In the genomic region with DNA sequence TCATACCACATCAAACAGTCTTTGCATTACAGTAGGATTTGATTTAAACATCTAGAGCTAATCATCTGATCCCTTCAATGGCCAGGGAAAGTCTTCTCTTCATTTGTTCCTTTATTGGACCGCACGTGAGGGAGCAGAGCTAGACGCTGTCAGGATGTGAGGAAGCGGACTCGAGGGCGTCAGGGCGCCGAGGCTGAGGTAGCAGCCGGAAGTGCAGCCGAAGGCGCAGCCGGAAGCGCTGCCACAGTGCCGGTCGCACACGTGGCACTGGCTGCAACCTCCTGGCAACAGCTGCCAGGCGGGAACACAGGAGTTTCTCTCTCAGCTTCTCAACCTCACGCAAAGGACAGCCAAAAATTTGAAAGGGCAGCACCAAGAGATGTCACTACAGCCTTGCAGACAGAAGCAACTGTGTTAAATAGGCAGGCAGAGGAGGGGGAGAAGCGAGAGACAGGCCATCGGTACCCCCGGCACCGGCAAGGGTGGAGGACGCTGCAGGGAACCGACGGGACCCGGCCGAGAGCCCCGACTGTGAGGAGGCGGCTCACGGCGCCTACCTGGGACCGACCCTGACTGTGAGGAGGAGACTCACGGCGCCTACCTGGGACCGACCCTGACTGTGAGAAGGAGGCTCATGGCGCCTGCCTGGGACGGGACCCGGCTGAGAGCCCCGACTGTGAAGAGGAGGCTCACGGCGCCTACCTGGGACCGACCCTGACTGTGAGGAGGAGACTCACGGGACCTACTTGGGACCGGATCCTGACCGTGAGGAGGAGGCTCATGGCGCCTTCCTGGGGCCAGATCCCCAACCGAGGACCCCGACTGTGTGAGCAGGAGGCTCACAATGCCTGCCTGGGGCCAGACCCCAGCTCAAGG, we compare ENCODE assay signal across 20 cellular contexts. TPM values are rescaled to one million over a fixed set of nuclear protein-coding genes. Genes with fewer than 3 reads are reported as not detected.
DNase-seq lines count a peak whose midpoint lies in the region; ATAC-seq, FAIRE-seq and TF ChIP-seq lines count a peak whose summit lies in the region.
"Had no signal": no experiment of that assay in that cellular context is flagged by ENCODE, and none has a peak within 500 bp of the region (broad histone marks: within the 10 kb centered on the region; RNA-seq: fewer than 3 reads in every experiment).

No MANE protein-coding gene starts in this region.

- H3K9me3 Mint-ChIP-seq in CD8-positive, alpha-beta memory T cell, result peaks cover 0 to 4% (median 0%) of the 10 kb centered on the region in 5 donors
- H3K9me3 Mint-ChIP-seq in natural killer cell treated with Interleukin-12 subunit alpha and Interleukin-12 subunit beta and Interleukin-15 and Interleukin-18, amount 100 ng/mL, for 72 hours, result no peaks in the 10 kb centered on the region
- H3K9me3 Mint-ChIP-seq: memory B cell, type B pancreatic cell had no signal

- no peaks in the 10 kb centered on the region for H3K79me2 ChIP-seq in K562 (ENCODE audit: control insufficient read depth, insufficient read depth, low read length)

- peak overlapping the region in 4 of 7 donors; percentile 45 to 88 (median 66) for H3K4me3 Mint-ChIP-seq in CD8-positive, alpha-beta memory T cell
- peak overlapping the region; percentile 56 for H3K4me3 Mint-ChIP-seq in natural killer cell treated with Interleukin-12 subunit alpha and Interleukin-12 subunit beta and Interleukin-15 and Interleukin-18, amount 100 ng/mL, for 72 hours
- H3K4me3 Mint-ChIP-seq: CD14-positive monocyte, memory B cell, type B pancreatic cell had no signal

- H3K27me3 ChIP-seq in BLaER1 treated with 17β-estradiol and CSF1 and Interleukin-3, amounts not matched to agents 10 nM and 100 nM, result 0 out of 22 replicates have a peak, but pooled peaks cover 0 to 5% (median 0%) of the 10 kb centered on the region in 11 experiments
- H3K27me3 ChIP-seq in CD8-positive, alpha-beta memory T cell (ENCODE audit: insufficient read depth, low read length, poor library complexity, severe bottlenecking), result no peaks in the 10 kb centered on the region
- peaks cover 60 to 82% of the 10 kb centered on the region in 2 experiments for H3K27me3 ChIP-seq in K562 (ENCODE audit: control insufficient read depth in 2 of 2, insufficient read depth in 2 of 2, low read length in 2 of 2)
- H3K27me3 ChIP-seq: breast epithelium had no signal

- CTCF ChIA-PET in CD8-positive, alpha-beta memory T cell (lab: Charles Lee), result interaction anchor here (0.6 kb wide), 1 partner anchor 31 kb away, joined by 3 read pairs; no protein-coding TSS in a partner anchor
- CTCF ChIA-PET in K562 (lab: Yijun Ruan, JAX; ENCODE audit: low intra/inter-chr PET ratio), result no interaction called here

- H3K9me1 ChIP-seq in K562 (ENCODE audit: control insufficient read depth, insufficient read depth, low read length), result no peaks in the 10 kb centered on the region

- peak overlapping the region; percentile 60 for H2AFZ ChIP-seq in K562 (ENCODE audit: low read depth, low read length)

- H3K4me1 Mint-ChIP-seq in CD8-positive, alpha-beta memory T cell, result peaks cover 4 to 6% (median 5%) of the 10 kb centered on the region in 3 donors
- peaks cover 0 to 4% of the 10 kb centered on the region in 2 donors for H3K4me1 Mint-ChIP-seq in natural killer cell treated with Interleukin-12 subunit alpha and Interleukin-12 subunit beta and Interleukin-15 and Interleukin-18, amount 100 ng/mL, for 72 hours (ENCODE audit: low read depth in 2 of 2)
- H3K4me1 Mint-ChIP-seq: memory B cell had no signal

- no peak for FAIRE-seq in K562 (lab: Jason Lieb, UNC)

- POLR2A ChIA-PET in CD8-positive, alpha-beta memory T cell (lab: Charles Lee), result no interaction called here
- POLR2A ChIA-PET in K562 (lab: Yijun Ruan, JAX), result interaction anchor here (1.0 kb wide), 1 partner anchor 187 kb away, joined by 4 read pairs; no protein-coding TSS in a partner anchor

- TF ChIP-seq CTCF in K562 (IDR thresholded peaks at IDR 0.05 in 2 of 3, conservative IDR thresholded peaks at IDR 0.05 in 1 of 3; ENCODE audit: insufficient read depth in 2 of 3, low read depth in 1 of 3, low read length in 3 of 3), result no peak
- TF ChIP-seq CTCF in lower leg skin (IDR thresholded peaks at IDR 0.05), result no peak

- DNase-seq in CD8-positive, alpha-beta memory T cell, result peak in 1 of 5 donors; percentile 6
- DNase-seq in K562 (ENCODE audit: extremely low read depth in 1 of 4, low spot score in 3 of 4) (peak in 1 of 4 experiments; percentile 31), lower leg skin (ENCODE audit: low spot score in 2 of 2) (no peak), NCI-H2196 (lab: John Stamatoyannopoulos, UW; ENCODE audit: unreplicated experiment) (no peak), UCSD-AML1 (lab: John Stamatoyannopoulos, UW; ENCODE audit: unreplicated experiment) (no peak)
- DNase-seq in natural killer cell treated with Interleukin-12 subunit alpha and Interleukin-12 subunit beta and Interleukin-15 and Interleukin-18, amount 100 ng/mL, for 72 hours (ENCODE audit: low spot score), result peak; percentile 54
- DNase-seq: activated CD4-positive, CD25-positive, alpha-beta regulatory T cell treated with anti-CD3 and anti-CD28 coated beads, Interleukin-2, amount 50 U/mL, for 72 hours; activated gamma-delta T cell treated with Interleukin-2 at 50 U/mL for 16 hours; foreskin fibroblast; GF-D8; NCI-H187; NCI-H526 treated with DMSO at 0.1 percent for 48 hours; occipital lobe had no signal

- H3K36me3 Mint-ChIP-seq in CD8-positive, alpha-beta memory T cell, result no peaks in the 10 kb centered on the region
- no peaks in the 10 kb centered on the region for H3K36me3 Mint-ChIP-seq in natural killer cell treated with Interleukin-12 subunit alpha and Interleukin-12 subunit beta and Interleukin-15 and Interleukin-18, amount 100 ng/mL, for 72 hours
- H3K36me3 Mint-ChIP-seq: CD14-positive monocyte, memory B cell, type B pancreatic cell had no signal

- peak; percentile 68 for ATAC-seq in K562
- ATAC-seq in natural killer cell treated with Interleukin-12 subunit alpha and Interleukin-12 subunit beta and Interleukin-15 and Interleukin-18, amount 100 ng/mL, for 72 hours, result peak; percentile 6 to 48
- no peak for ATAC-seq in GM19035 (IDR thresholded peaks at IDR 0.05; ENCODE audit: unreplicated experiment)

- no peak for TF ChIP-seq EP300 in K562 (IDR thresholded peaks at IDR 0.05; ENCODE audit: low read length)

- no peak overlapping the region for H3K27ac ChIP-seq in BLaER1 treated with 17β-estradiol and CSF1 and Interleukin-3, amounts not matched to agents 10 nM and 100 nM
- H3K27ac ChIP-seq in CD8-positive, alpha-beta memory T cell (ENCODE audit: low read depth, low read length), result no peak overlapping the region
- no peak overlapping the region for H3K27ac ChIP-seq in K562 (ENCODE audit: extremely low read depth, low read depth, low read length)
- H3K27ac ChIP-seq: breast epithelium had no signal

- no TSS peak for BruUV-seq in K562 (replicated peaks; lab: Mats Ljungman, UMichigan)

- TF ChIP-seq RAD21 in K562 (CRISPR knock-in tag; conservative IDR thresholded peaks at IDR 0.05 in 1 of 2, IDR thresholded peaks at IDR 0.05 in 1 of 2), result 0 out of 4 replicates have a peak, but pooled peaks of 1 of the 2 experiments have one; percentile 4

- H3K9ac ChIP-seq in BLaER1 treated with 17β-estradiol and CSF1 and Interleukin-3, amounts not matched to agents 10 nM and 100 nM, result peak overlapping the region in 1 of 11 experiments; percentile 37; a peak in 1 of 22 replicates
- H3K9ac ChIP-seq in K562 (ENCODE audit: insufficient read depth in 1 of 2, low read depth in 2 of 2, low read length in 2 of 2), result peak overlapping the region in 1 of 2 experiments; percentile 7; a peak in 1 of 4 replicates

- TF ChIP-seq POLR2A in K562 (conservative IDR thresholded peaks at IDR 0.05) (no peak), lower leg skin (IDR thresholded peaks at IDR 0.05) (no peak)

- in situ Hi-C loops in K562 (cut with MboI), result no loop called here

- H3K4me1 ChIP-seq in BLaER1 treated with 17β-estradiol and CSF1 and Interleukin-3, amounts not matched to agents 10 nM and 100 nM, result peaks cover 0 to 37% (median 19%) of the 10 kb centered on the region in 10 experiments; a peak in 13 of 20 replicates
- H3K4me1 ChIP-seq in CD8-positive, alpha-beta memory T cell (ENCODE audit: insufficient read depth, low read length), result no peaks in the 10 kb centered on the region
- peaks cover 0 to 9% of the 10 kb centered on the region in 2 experiments; a peak in 2 of 5 replicates for H3K4me1 ChIP-seq in K562 (replicated peaks in 1 of 2; ENCODE audit: control insufficient read depth in 2 of 2, insufficient read depth in 2 of 2, low read length in 2 of 2)
- H3K4me1 ChIP-seq: breast epithelium had no signal

- H4K20me1 ChIP-seq in BLaER1 treated with 17β-estradiol and CSF1 and Interleukin-3, amounts not matched to agents 10 nM and 100 nM, result no peaks in the 10 kb centered on the region; a peak in 1 of 22 replicates
- peaks cover 15% of the 10 kb centered on the region for H4K20me1 ChIP-seq in K562 (replicated peaks; ENCODE audit: control insufficient read depth, insufficient read depth, low read length)

- H3K27me3 Mint-ChIP-seq in CD8-positive, alpha-beta memory T cell, result peaks cover 12 to 47% of the 10 kb centered on the region in 2 donors
- peaks cover 15 to 31% of the 10 kb centered on the region in 2 donors for H3K27me3 Mint-ChIP-seq in natural killer cell treated with Interleukin-12 subunit alpha and Interleukin-12 subunit beta and Interleukin-15 and Interleukin-18, amount 100 ng/mL, for 72 hours

- H3K9me3 ChIP-seq in BLaER1 treated with 17β-estradiol and CSF1 and Interleukin-3, amounts not matched to agents 10 nM and 100 nM (replicated peaks in 1 of 11), result no peaks in the 10 kb centered on the region
- H3K9me3 ChIP-seq in CD8-positive, alpha-beta memory T cell (ENCODE audit: low read length), result no peaks in the 10 kb centered on the region
- no peaks in the 10 kb centered on the region for H3K9me3 ChIP-seq in K562 (replicated peaks; ENCODE audit: control insufficient read depth, insufficient read depth, low read depth, low read length)
- H3K9me3 ChIP-seq: breast epithelium had no signal

- intact Hi-C loops in K562 (cut with micrococcal nuclease) (no loop called here), lower leg skin (cut with DNase I; ENCODE audit: low total_unique reads) (no loop called here)

- H3K27ac Mint-ChIP-seq in CD8-positive, alpha-beta memory T cell, result peak overlapping the region in 4 of 8 donors; percentile 5 to 60 (median 34)
- no peak overlapping the region for H3K27ac Mint-ChIP-seq in natural killer cell treated with Interleukin-12 subunit alpha and Interleukin-12 subunit beta and Interleukin-15 and Interleukin-18, amount 100 ng/mL, for 72 hours
- H3K27ac Mint-ChIP-seq: memory B cell, type B pancreatic cell had no signal

- H3K4me2 ChIP-seq in BLaER1 treated with 17β-estradiol and CSF1 and Interleukin-3, amounts not matched to agents 10 nM and 100 nM, result peak overlapping the region in 9 of 11 experiments; percentile 9 to 56 (median 33); a peak in 13 of 22 replicates
- H3K4me2 ChIP-seq in K562 (ENCODE audit: insufficient read depth, low read length), result peak overlapping the region; percentile 21; the same call in 1 of the 2 replicates

- 10% methylated on average over 47 of the region's 48 CpGs for WGBS in K562 (ENCODE audit: insufficient coverage, low coverage, missing lambda C conversion rate)
- WGBS in lower leg skin, 2 donors, result 64 to 75% methylated on average over 40 to 48 of the region's 48 CpGs

- no peaks in the 10 kb centered on the region for H3K36me3 ChIP-seq in BLaER1 treated with 17β-estradiol and CSF1 and Interleukin-3, amounts not matched to agents 10 nM and 100 nM
- H3K36me3 ChIP-seq in CD8-positive, alpha-beta memory T cell (ENCODE audit: insufficient read depth, low read length), result no peaks in the 10 kb centered on the region
- no peaks in the 10 kb centered on the region for H3K36me3 ChIP-seq in K562 (ENCODE audit: control insufficient read depth, insufficient read depth, low read length)
- H3K36me3 ChIP-seq: breast epithelium had no signal

- H3K4me3 ChIP-seq in BLaER1 treated with 17β-estradiol and CSF1 and Interleukin-3, amounts not matched to agents 10 nM and 100 nM, result no peak overlapping the region
- H3K4me3 ChIP-seq in CD8-positive, alpha-beta memory T cell (ENCODE audit: low read length), result no peak overlapping the region
- H3K4me3 ChIP-seq in K562, result no peak overlapping the region
- no peak overlapping the region for H3K4me3 ChIP-seq in lower leg skin (ENCODE audit: low read depth, poor library complexity, severe bottlenecking)

RNA-seq across cellular contexts. Expression of gene VIPR2, which starts 32.3 kb away (rescaled TPM):
- total RNA-seq in CD8-positive, alpha-beta memory T cell, result under 1 TPM; 0.15 to 0.31 TPM
- 0.61 TPM for polyA plus RNA-seq in CD8-positive, alpha-beta memory T cell
- total RNA-seq in K562 (2011; cell fraction: chromatin; rRNA removed; ENCODE audit: low replicate concordance), result not detected in 2 replicates
- 0.17 TPM in 1 of 2 replicates, not detected in the other for total RNA-seq in K562 (2011; cell fraction: nucleolus; rRNA removed)
- total RNA-seq in K562 (2011; cell fraction: nucleoplasm; rRNA removed), result not detected in 2 replicates
- total RNA-seq in K562 (2014; rRNA removed) (not detected in 2 replicates), K562 (2014; rRNA removed; fragmentation: Illumina TruSeq; extraction: Trizol) (not detected in 2 replicates), K562 (2015; rRNA removed; fragmentation: Illumina TruSeq; extraction: Trizol) (not detected in 2 replicates), K562 (2021) (0.04 TPM in 1 of 2 replicates, not detected in the other), lower leg skin (under 1 TPM in 3 of 4 donors, not detected in 1; 0.32 to 0.34 (median 0.32) TPM)
- polyA plus RNA-seq in K562 (2011; rRNA removed) (not detected in 2 replicates), K562 (2014; fragmentation: Illumina TruSeq; extraction: Trizol) (not detected in 2 replicates), K562 (2014; fragmentation: Nextera tagmentation; extraction: Ambion mirVana) (not detected), K562 (2014; rRNA removed) (not detected in 2 replicates)
- not detected in 2 replicates for polyA plus RNA-seq in K562 (2011; cell fraction: cytosol; rRNA removed)
- not detected in 2 replicates for polyA plus RNA-seq in K562 (2011; cell fraction: nucleus; rRNA removed)
- polyA plus RNA-seq in K562 (2012), result 0.31 and 0.54 TPM in 2 replicates
- not detected in 2 replicates for polyA minus RNA-seq in K562 (2011; rRNA and poly(A)+ RNA removed)
- polyA minus RNA-seq in K562 (2011; cell fraction: cytosol; rRNA and poly(A)+ RNA removed), result 0.57 TPM in 1 of 2 replicates, not detected in the other
- 0.11 TPM in 1 of 2 replicates, not detected in the other for polyA minus RNA-seq in K562 (2011; cell fraction: nucleus; rRNA and poly(A)+ RNA removed)
- total RNA-seq in natural killer cell treated with Interleukin-12 subunit alpha and Interleukin-12 subunit beta and Interleukin-15 and Interleukin-18, amount 100 ng/mL, for 72 hours, result under 1 TPM; 0.36 to 0.45 TPM
- total RNA-seq: HT1080 had no signal
- polyA plus RNA-seq: CD14-positive monocyte had no signal
